ENCODE assay signal across 10 cellular contexts in the genomic region with DNA sequence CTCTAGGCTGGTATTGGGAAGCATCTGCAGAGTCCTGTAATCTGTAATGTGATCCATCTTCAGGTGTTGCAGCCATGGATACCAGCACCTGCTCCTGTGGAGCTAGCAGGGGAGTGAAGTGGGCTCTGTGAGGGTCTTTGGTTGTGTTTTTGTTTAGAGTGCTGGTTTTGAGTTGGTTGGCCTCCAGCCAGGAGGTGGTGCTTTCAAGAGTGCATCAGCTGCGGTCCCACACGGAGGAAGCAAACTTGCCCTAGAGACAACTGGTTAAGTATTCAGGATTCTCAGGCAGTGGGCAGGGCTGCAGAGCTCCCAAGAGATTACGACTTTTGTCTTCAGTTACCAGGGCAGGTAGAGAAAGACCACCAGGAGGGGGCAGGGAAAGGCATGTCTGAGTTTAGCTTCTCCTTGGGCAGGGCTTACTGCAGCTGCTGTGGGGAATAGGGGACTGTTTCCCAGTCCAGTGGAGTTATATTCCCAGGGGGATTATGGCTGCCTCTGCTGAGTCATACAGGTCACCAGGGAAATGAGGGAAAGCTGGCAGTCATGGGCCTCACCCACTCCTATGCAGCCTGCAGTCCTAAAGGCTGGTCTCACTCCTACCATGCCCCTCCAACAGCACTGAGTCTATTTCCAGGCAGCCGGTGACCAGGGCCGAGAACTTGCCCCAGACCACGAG.
A peak's percentile ranks its signal among the peaks of the same experiment; 100 is the strongest.
DNase-seq lines count a peak whose midpoint lies in the region; ATAC-seq and TF ChIP-seq lines count a peak whose summit lies in the region.
"Had no signal": no experiment of that assay in that cellular context is flagged by ENCODE, and none has a peak within 500 bp of the region (broad histone marks: within the 10 kb centered on the region; RNA-seq: fewer than 3 reads in every experiment).

No MANE protein-coding gene starts in this region.

- ATAC-seq in foreskin keratinocyte: peak; percentile 18
- no peak for ATAC-seq in HG02852 (IDR thresholded peaks at IDR 0.05; ENCODE audit: unreplicated experiment)
- ATAC-seq in HG02623 (IDR thresholded peaks at IDR 0.05; ENCODE audit: unreplicated experiment): no peak

- H3K27ac ChIP-seq in foreskin keratinocyte (no peak overlapping the region), sigmoid colon (no peak overlapping the region)

- H3K4me1 ChIP-seq in foreskin keratinocyte (no peaks in the 10 kb centered on the region), sigmoid colon (no peaks in the 10 kb centered on the region)

- H3K27me3 ChIP-seq in foreskin keratinocyte (peaks cover 49% of the 10 kb centered on the region), sigmoid colon (no peaks in the 10 kb centered on the region)

- WGBS in sigmoid colon, 2 donors: 80 to 89% methylated on average over 6 of the region's 6 CpGs

- intact Hi-C loops in sigmoid colon (cut with DNase I): no loop called here

- no peaks in the 10 kb centered on the region for H3K9me3 ChIP-seq in sigmoid colon

- no peaks in the 10 kb centered on the region for H3K36me3 ChIP-seq in sigmoid colon

- no peak for TF ChIP-seq CTCF in foreskin keratinocyte (conservative IDR thresholded peaks at IDR 0.05)
- no peak for TF ChIP-seq CTCF in sigmoid colon (IDR thresholded peaks at IDR 0.05)

- H3K4me3 ChIP-seq in sigmoid colon: no peak overlapping the region

- no peak for TF ChIP-seq POLR2A in sigmoid colon (IDR thresholded peaks at IDR 0.05)

- no peak for TF ChIP-seq EP300 in sigmoid colon (IDR thresholded peaks at IDR 0.05)

- DNase-seq in DMS79 treated with DMSO at 0.1 percent for 48 hours (lab: John Stamatoyannopoulos, UW) (peak; percentile 81), NCI-H1092 (lab: John Stamatoyannopoulos, UW) (peak; percentile 48), NCI-H82 treated with DMSO at 0.1 percent for 48 hours (lab: John Stamatoyannopoulos, UW; ENCODE audit: unreplicated experiment) (peak; percentile 8), foreskin keratinocyte (no peak), amniotic stem cell (lab: John Stamatoyannopoulos, UW) (no peak), sigmoid colon (no peak)
- DNase-seq: stimulated activated CD4-positive, alpha-beta T cell treated with anti-CD3 and anti-CD28 coated beads, Interleukin-2, amount 100 ng/mL, for 24 hours; stimulated activated naive CD4-positive, alpha-beta T cell treated with Interleukin-2 at 50 U/mL for 16 hours had no signal

Comparison
In these comparisons a context has a peak if more than half of its experiments do, and no peak if none do; other contexts are left out.
1. DNase-seq: peak in DMS79 treated with DMSO at 0.1 percent for 48 hours (single experiment), NCI-H1092 (single experiment) and NCI-H82 treated with DMSO at 0.1 percent for 48 hours (single experiment); none in foreskin keratinocyte (0 of 2), amniotic stem cell (single experiment) and sigmoid colon (single experiment).